Comparison of ENCODE assay signal across 17 cellular contexts in genomic region chr2:54809814-54810213, GRCh38.
DNase-seq lines count a peak whose midpoint lies in the region; ATAC-seq and TF ChIP-seq lines count a peak whose summit lies in the region.
"Had no signal": no experiment of that assay in that cellular context is flagged by ENCODE, and none has a peak within 500 bp of the region (broad histone marks: within the 10 kb centered on the region; RNA-seq: fewer than 3 reads in every experiment).

No MANE protein-coding gene starts in this region.

- CTCF ChIA-PET in HEK293 (lab: Yijun Ruan, JAX) = interaction anchor here (1.0 to 1.3 kb wide), 2 partner anchors 8 to 29 kb away, joined by 3 read pairs; no protein-coding TSS in a partner anchor

- peaks cover 20% of the 10 kb centered on the region for H3K27me3 Mint-ChIP-seq in type B pancreatic cell

- H3K4me3 Mint-ChIP-seq in type B pancreatic cell = no peak overlapping the region
- H3K4me3 Mint-ChIP-seq: activated CD4-positive, alpha-beta T cell treated with anti-CD3 and anti-CD28 coated beads for 36 hours; activated T-cell treated with anti-CD3 and anti-CD28 coated beads, Interleukin-2, amount 50 U/mL, for 72 hours; neural crest cell; T-helper 17 cell had no signal

- H3K27ac ChIP-seq in HEK293 (ENCODE audit: extremely low read depth, low read depth, low read length) = no peak overlapping the region
- H3K27ac ChIP-seq: hepatocyte had no signal

- TF ChIP-seq CTCF in HEK293 (tag by site-specific recombination; IDR thresholded peaks at IDR 0.05) = no peak
- TF ChIP-seq CTCF in fibroblast of the aortic adventitia (IDR thresholded peaks at IDR 0.05; ENCODE audit: insufficient read depth, low read length) = no peak
- TF ChIP-seq CTCF in type B pancreatic cell (conservative IDR thresholded peaks at IDR 0.05) = no peak

- POLR2A ChIA-PET in HEK293 (lab: Yijun Ruan, JAX) = no interaction called here

- no peaks in the 10 kb centered on the region for H3K9me3 ChIP-seq in HEK293 (ENCODE audit: control insufficient read depth, insufficient read depth, low read depth, low read length)

- no peaks in the 10 kb centered on the region for H3K36me3 ChIP-seq in HEK293 (ENCODE audit: control insufficient read depth in 2 of 2, insufficient read depth in 1 of 2, low read length in 2 of 2)

- peaks cover 7% of the 10 kb centered on the region for H3K9me3 Mint-ChIP-seq in type B pancreatic cell

- no peaks in the 10 kb centered on the region for H3K4me1 ChIP-seq in HEK293 (ENCODE audit: control insufficient read depth, insufficient read depth, low read length)

- peak; percentile 40 for DNase-seq in SW480 (ENCODE audit: low spot score)
- peak; percentile 36 for DNase-seq in fibroblast of the aortic adventitia (ENCODE audit: low read depth)
- no peak for DNase-seq in type B pancreatic cell (ENCODE audit: extremely low spot score, unreplicated experiment)
- DNase-seq in NCI-H1048 (lab: John Stamatoyannopoulos, UW) = no peak
- DNase-seq in NCI-H2196 (lab: John Stamatoyannopoulos, UW; ENCODE audit: unreplicated experiment) = no peak
- DNase-seq: activated CD4-positive, alpha-beta T cell treated with anti-CD3 and anti-CD28 coated beads for 36 hours; activated T-cell treated with anti-CD3 and anti-CD28 coated beads, Interleukin-2, amount 50 U/mL, for 72 hours; anterior cingulate cortex; effector CD4-positive, alpha-beta T cell; Karpas-422; left ventricle myocardium superior; T-helper 17 cell had no signal

- H3K4me1 Mint-ChIP-seq in type B pancreatic cell (ENCODE audit: unreplicated experiment) = peaks cover 6% of the 10 kb centered on the region
- H3K4me1 Mint-ChIP-seq: activated CD4-positive, alpha-beta T cell treated with anti-CD3 and anti-CD28 coated beads for 36 hours had no signal

- no peak overlapping the region for H3K4me3 ChIP-seq in HEK293 (ENCODE audit: low read depth, low read length)
- no peak overlapping the region for H3K4me3 ChIP-seq in fibroblast of the aortic adventitia (ENCODE audit: low read depth, low read length)
- H3K4me3 ChIP-seq: hepatocyte, skin epidermis had no signal

- peak overlapping the region; percentile 29 for H3K27ac Mint-ChIP-seq in type B pancreatic cell
- H3K27ac Mint-ChIP-seq: activated CD4-positive, alpha-beta T cell treated with anti-CD3 and anti-CD28 coated beads for 36 hours; activated T-cell treated with anti-CD3 and anti-CD28 coated beads, Interleukin-2, amount 50 U/mL, for 72 hours; T-helper 17 cell had no signal

- ATAC-seq in GM21423 (IDR thresholded peaks at IDR 0.05; ENCODE audit: unreplicated experiment) = no peak
- ATAC-seq: activated CD4-positive, alpha-beta T cell treated with anti-CD3 and anti-CD28 coated beads for 36 hours; left ventricle myocardium superior; T-helper 17 cell had no signal

- H3K36me3 Mint-ChIP-seq in type B pancreatic cell = no peaks in the 10 kb centered on the region

TF ChIP-seq in HEK293, 187 proteins besides CTCF, POLR2A, EP300 and RAD21 (continues in another document):
- no peak for TF ChIP-seq TRIM28 (IDR thresholded peaks at IDR 0.05; ENCODE audit: borderline replicate concordance, low read length)
- peak; percentile 58; the same call in 1 of the 2 replicates for TF ChIP-seq PRDM6 (tag by site-specific recombination; IDR thresholded peaks at IDR 0.05)
- TF ChIP-seq ZNF623 (tag by site-specific recombination; IDR thresholded peaks at IDR 0.05) = no peak
- TF ChIP-seq ZNF423 (tag by site-specific recombination; IDR thresholded peaks at IDR 0.05) = no peak
- no peak for TF ChIP-seq ZFHX2 (tag by site-specific recombination; conservative IDR thresholded peaks at IDR 0.05)
- no peak for TF ChIP-seq ZIC2 (tag by site-specific recombination; IDR thresholded peaks at IDR 0.05)
- no peak for TF ChIP-seq ZNF132 (tag by site-specific recombination; IDR thresholded peaks at IDR 0.05; ENCODE audit: borderline replicate concordance)
- peak; percentile 59; the same call in 1 of the 2 replicates for TF ChIP-seq PRDM1 (tag by site-specific recombination; IDR thresholded peaks at IDR 0.05)
- TF ChIP-seq ZNF391 (tag by site-specific recombination; IDR thresholded peaks at IDR 0.05; ENCODE audit: borderline replicate concordance, low read depth) = no peak
- TF ChIP-seq ZNF184 (tag by site-specific recombination; IDR thresholded peaks at IDR 0.05) = no peak
- 0 out of 2 replicates have a peak, but pooled peaks have one; percentile 6 for TF ChIP-seq SP2 (tag by site-specific recombination; IDR thresholded peaks at IDR 0.05)
- no peak for TF ChIP-seq ZNF837 (tag by site-specific recombination; IDR thresholded peaks at IDR 0.05)
- TF ChIP-seq AEBP2 (tag by site-specific recombination; IDR thresholded peaks at IDR 0.05; ENCODE audit: borderline replicate concordance) = no peak
- no peak for TF ChIP-seq ZNF416 (tag by site-specific recombination; IDR thresholded peaks at IDR 0.05)
- no peak for TF ChIP-seq ZNF670 (tag by site-specific recombination; IDR thresholded peaks at IDR 0.05; ENCODE audit: low read depth)
- TF ChIP-seq ZBTB21 (tag by site-specific recombination; IDR thresholded peaks at IDR 0.05) = 0 out of 2 replicates have a peak, but pooled peaks have one; percentile 38
- TF ChIP-seq SP3 (tag by site-specific recombination; IDR thresholded peaks at IDR 0.05) = peak; percentile 44; the same call in 1 of the 2 replicates
- no peak for TF ChIP-seq MYNN (tag by site-specific recombination; IDR thresholded peaks at IDR 0.05; ENCODE audit: borderline replicate concordance)
- no peak for TF ChIP-seq WT1 (tag by site-specific recombination; IDR thresholded peaks at IDR 0.05)
- no peak for TF ChIP-seq ZNF394 (tag by site-specific recombination; IDR thresholded peaks at IDR 0.05; ENCODE audit: borderline replicate concordance)
- TF ChIP-seq ZNF629 (tag by site-specific recombination; IDR thresholded peaks at IDR 0.05) = peak; percentile 78
- TF ChIP-seq ZNF335 (tag by site-specific recombination; conservative IDR thresholded peaks at IDR 0.05) = no peak
- TF ChIP-seq ZBTB20 (tag by site-specific recombination; IDR thresholded peaks at IDR 0.05) = no peak
- no peak for TF ChIP-seq ZNF280C (tag by site-specific recombination; IDR thresholded peaks at IDR 0.05)
- TF ChIP-seq KLF8 (tag by site-specific recombination; IDR thresholded peaks at IDR 0.05) = 0 out of 2 replicates have a peak, but pooled peaks have one; percentile 24
- no peak for TF ChIP-seq YY1 (tag by site-specific recombination; IDR thresholded peaks at IDR 0.05)
- no peak for TF ChIP-seq ZNF747 (tag by site-specific recombination; IDR thresholded peaks at IDR 0.05)

Comparison
In these comparisons a context has a peak if more than half of its experiments do, and no peak if none do; other contexts are left out.
1. DNase-seq: peak in SW480 (single experiment) and fibroblast of the aortic adventitia (single experiment); none in type B pancreatic cell (single experiment), NCI-H1048 (single experiment) and NCI-H2196 (single experiment).